In the genomic region with DNA sequence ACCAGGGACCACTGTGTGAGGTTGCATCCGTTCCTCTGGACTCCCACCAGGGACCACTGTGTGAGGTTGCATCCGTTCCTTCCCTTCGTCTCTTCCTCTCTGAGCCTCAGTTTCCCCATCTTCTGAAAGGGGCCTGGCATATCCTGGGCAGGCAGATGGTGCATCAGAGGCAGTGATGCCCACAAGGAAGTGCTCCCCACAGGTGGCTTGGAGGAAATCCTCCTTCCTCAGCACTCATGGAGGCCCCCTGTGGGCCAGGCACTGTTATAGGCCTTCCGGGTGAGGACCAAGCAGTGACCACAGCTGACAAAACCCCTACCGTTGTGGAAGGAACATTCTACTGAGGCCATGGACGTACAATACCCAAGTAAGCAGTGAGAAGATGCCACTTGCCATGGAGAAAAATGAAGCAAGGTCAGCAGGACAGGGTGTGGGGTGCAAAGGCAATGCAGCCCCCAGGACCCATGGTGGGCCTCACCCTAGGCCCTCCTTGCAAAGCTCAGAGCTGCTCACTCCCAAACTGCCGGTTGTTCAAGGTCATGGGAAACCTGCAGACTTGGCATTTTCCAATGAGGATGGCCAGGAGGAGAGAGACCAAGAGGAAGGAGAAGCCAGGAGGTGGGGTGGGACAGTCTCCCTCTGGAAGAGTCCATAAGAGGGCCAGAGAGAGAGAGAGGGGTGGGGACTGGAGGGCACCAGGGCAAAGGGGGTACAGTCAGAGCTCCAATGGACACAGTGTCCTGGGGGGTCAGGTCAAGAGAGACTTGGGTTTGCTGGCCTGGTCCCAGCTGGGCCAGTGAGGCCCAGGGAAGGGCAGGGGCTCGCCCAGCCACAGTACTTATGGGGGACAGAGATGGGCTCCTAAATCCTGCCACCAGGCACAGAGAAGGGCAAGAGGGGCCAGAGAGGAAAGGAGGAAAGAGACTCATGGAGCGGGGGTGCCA, we compare ENCODE assay signal across 1 cellular context.
TF ChIP-seq lines count a peak whose summit lies in the region.

No MANE protein-coding gene starts in this region.

TF ChIP-seq in HCT116, 20 proteins besides CTCF, POLR2A, EP300 and RAD21 (continued from another document):
- TF ChIP-seq, protein P1, sequence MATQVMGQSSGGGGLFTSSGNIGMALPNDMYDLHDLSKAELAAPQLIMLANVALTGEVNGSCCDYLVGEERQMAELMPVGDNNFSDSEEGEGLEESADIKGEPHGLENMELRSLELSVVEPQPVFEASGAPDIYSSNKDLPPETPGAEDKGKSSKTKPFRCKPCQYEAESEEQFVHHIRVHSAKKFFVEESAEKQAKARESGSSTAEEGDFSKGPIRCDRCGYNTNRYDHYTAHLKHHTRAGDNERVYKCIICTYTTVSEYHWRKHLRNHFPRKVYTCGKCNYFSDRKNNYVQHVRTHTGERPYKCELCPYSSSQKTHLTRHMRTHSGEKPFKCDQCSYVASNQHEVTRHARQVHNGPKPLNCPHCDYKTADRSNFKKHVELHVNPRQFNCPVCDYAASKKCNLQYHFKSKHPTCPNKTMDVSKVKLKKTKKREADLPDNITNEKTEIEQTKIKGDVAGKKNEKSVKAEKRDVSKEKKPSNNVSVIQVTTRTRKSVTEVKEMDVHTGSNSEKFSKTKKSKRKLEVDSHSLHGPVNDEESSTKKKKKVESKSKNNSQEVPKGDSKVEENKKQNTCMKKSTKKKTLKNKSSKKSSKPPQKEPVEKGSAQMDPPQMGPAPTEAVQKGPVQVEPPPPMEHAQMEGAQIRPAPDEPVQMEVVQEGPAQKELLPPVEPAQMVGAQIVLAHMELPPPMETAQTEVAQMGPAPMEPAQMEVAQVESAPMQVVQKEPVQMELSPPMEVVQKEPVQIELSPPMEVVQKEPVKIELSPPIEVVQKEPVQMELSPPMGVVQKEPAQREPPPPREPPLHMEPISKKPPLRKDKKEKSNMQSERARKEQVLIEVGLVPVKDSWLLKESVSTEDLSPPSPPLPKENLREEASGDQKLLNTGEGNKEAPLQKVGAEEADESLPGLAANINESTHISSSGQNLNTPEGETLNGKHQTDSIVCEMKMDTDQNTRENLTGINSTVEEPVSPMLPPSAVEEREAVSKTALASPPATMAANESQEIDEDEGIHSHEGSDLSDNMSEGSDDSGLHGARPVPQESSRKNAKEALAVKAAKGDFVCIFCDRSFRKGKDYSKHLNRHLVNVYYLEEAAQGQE (IDR thresholded peaks at IDR 0.05; ENCODE audit: low read depth), result no peak
- TF ChIP-seq SP1 (IDR thresholded peaks at IDR 0.05; ENCODE audit: low read depth), result no peak
- TF ChIP-seq, protein P2, sequence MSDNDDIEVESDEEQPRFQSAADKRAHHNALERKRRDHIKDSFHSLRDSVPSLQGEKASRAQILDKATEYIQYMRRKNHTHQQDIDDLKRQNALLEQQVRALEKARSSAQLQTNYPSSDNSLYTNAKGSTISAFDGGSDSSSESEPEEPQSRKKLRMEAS (IDR thresholded peaks at IDR 0.05), result no peak
- TF ChIP-seq, protein P3, sequence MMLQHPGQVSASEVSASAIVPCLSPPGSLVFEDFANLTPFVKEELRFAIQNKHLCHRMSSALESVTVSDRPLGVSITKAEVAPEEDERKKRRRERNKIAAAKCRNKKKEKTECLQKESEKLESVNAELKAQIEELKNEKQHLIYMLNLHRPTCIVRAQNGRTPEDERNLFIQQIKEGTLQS (IDR thresholded peaks at IDR 0.05), result no peak
- no peak for TF ChIP-seq ELF1 (IDR thresholded peaks at IDR 0.05; ENCODE audit: borderline replicate concordance, low read depth)
- TF ChIP-seq EZH2 (IDR thresholded peaks at IDR 0.05), result no peak
- TF ChIP-seq EZH2phosphoT487 (IDR thresholded peaks at IDR 0.05; ENCODE audit: borderline replicate concordance), result no peak
- TF ChIP-seq, protein P4, sequence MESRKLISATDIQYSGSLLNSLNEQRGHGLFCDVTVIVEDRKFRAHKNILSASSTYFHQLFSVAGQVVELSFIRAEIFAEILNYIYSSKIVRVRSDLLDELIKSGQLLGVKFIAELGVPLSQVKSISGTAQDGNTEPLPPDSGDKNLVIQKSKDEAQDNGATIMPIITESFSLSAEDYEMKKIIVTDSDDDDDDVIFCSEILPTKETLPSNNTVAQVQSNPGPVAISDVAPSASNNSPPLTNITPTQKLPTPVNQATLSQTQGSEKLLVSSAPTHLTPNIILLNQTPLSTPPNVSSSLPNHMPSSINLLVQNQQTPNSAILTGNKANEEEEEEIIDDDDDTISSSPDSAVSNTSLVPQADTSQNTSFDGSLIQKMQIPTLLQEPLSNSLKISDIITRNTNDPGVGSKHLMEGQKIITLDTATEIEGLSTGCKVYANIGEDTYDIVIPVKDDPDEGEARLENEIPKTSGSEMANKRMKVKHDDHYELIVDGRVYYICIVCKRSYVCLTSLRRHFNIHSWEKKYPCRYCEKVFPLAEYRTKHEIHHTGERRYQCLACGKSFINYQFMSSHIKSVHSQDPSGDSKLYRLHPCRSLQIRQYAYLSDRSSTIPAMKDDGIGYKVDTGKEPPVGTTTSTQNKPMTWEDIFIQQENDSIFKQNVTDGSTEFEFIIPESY (IDR thresholded peaks at IDR 0.05; ENCODE audit: extremely low read depth, insufficient replicate concordance, low read length), result no peak
- TF ChIP-seq TCF7L2 (IDR thresholded peaks at IDR 0.05; ENCODE audit: borderline replicate concordance, extremely low read depth, insufficient read depth, insufficient read length), result no peak
- TF ChIP-seq POLR2AphosphoS5 (IDR thresholded peaks at IDR 0.05; ENCODE audit: low read depth, low read length), result 0 out of 2 replicates have a peak, but pooled peaks have one; percentile 9
- TF ChIP-seq FOSL1 (IDR thresholded peaks at IDR 0.05; ENCODE audit: low read depth), result no peak
- TF ChIP-seq EGR1 (IDR thresholded peaks at IDR 0.05; ENCODE audit: low read depth), result no peak
- no peak for TF ChIP-seq SRF (IDR thresholded peaks at IDR 0.05; ENCODE audit: low read depth)
- peak; percentile 38 for TF ChIP-seq YY1 (IDR thresholded peaks at IDR 0.05; ENCODE audit: extremely low read depth, insufficient replicate concordance, low read depth, low read length)
- no peak for TF ChIP-seq SIN3A (IDR thresholded peaks at IDR 0.05; ENCODE audit: low read depth)
- no peak for TF ChIP-seq CEBPB (IDR thresholded peaks at IDR 0.05; ENCODE audit: low read depth)
